ENCODE assay signal across 13 cellular contexts in the genomic region with DNA sequence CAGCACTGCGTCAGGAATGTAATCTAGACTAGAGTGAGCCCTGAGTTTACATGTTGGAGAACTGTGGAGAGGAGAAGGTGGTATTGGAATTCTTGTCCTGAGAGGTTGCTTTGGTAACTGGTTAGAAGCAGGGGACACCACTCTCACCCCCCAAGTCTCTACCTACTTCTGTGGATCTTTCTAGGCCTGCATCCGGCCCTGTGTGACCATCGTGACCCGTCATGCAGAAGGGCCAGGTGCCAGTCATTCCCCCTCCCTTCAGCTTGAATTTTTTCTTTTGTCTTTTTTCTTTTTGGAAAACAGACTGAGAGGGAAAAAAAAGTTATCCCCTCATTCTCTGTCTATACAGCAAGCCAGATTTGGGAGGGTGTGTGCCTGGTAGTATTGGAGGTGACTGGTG. TPM values are rescaled to one million over a fixed set of nuclear protein-coding genes. Genes with fewer than 3 reads are reported as not detected.
DNase-seq lines count a peak whose midpoint lies in the region; ATAC-seq, FAIRE-seq and TF ChIP-seq lines count a peak whose summit lies in the region.
"Had no signal": no experiment of that assay in that cellular context is flagged by ENCODE, and none has a peak within 500 bp of the region (broad histone marks: within the 10 kb centered on the region; RNA-seq: fewer than 3 reads in every experiment).

No MANE protein-coding gene starts in this region.

- H3K9me3 ChIP-seq in right cardiac atrium (ENCODE audit: control insufficient read depth, low read length) (no peaks in the 10 kb centered on the region), endothelial cell of umbilical vein (replicated peaks; ENCODE audit: control insufficient read depth, insufficient read depth, low read length) (no peaks in the 10 kb centered on the region), muscle layer of duodenum (ENCODE audit: control insufficient read depth in 1 of 2, low read length in 2 of 2) (no peaks in the 10 kb centered on the region), aorta (ENCODE audit: control insufficient read depth, low read length) (no peaks in the 10 kb centered on the region)
- H3K9me3 ChIP-seq: spleen had no signal

- no peaks in the 10 kb centered on the region for H3K9me1 ChIP-seq in endothelial cell of umbilical vein (replicated peaks; ENCODE audit: control insufficient read depth, extremely low read depth, insufficient read depth, low read length)

- DNase-seq in right cardiac atrium (peak in 1 of 3 donors; percentile 7), Right ventricle myocardium inferior (ENCODE audit: missing footprints) (no peak), endothelial cell of umbilical vein (ENCODE audit: low read depth, low spot score) (no peak), aorta (no peak), NCI-H2171 (lab: John Stamatoyannopoulos, UW) (no peak), midbrain (lab: John Stamatoyannopoulos, UW) (no peak), WTC11 (ENCODE audit: low spot score) (no peak)
- DNase-seq: NCI-H1694, PC-9, spleen had no signal

- no peaks in the 10 kb centered on the region for H3K27me3 ChIP-seq in right cardiac atrium (ENCODE audit: control insufficient read depth, insufficient read depth)
- no peaks in the 10 kb centered on the region for H3K27me3 ChIP-seq in endothelial cell of umbilical vein (ENCODE audit: control insufficient read depth in 2 of 2, insufficient read depth in 2 of 2, low read length in 2 of 2)
- H3K27me3 ChIP-seq in muscle layer of duodenum (ENCODE audit: low read depth, low read length): no peaks in the 10 kb centered on the region
- no peaks in the 10 kb centered on the region for H3K27me3 ChIP-seq in aorta (ENCODE audit: control insufficient read depth in 1 of 2, insufficient read depth in 2 of 2, low read length in 1 of 2)

- POLR2A ChIA-PET in endothelial cell of umbilical vein (lab: Charles Lee) (interaction anchor here (1.1 kb wide), 1 partner anchor 34 kb away, joined by 8 read pairs; no protein-coding TSS in a partner anchor), WTC11 (lab: Charles Lee) (interaction anchor here (0.6 kb wide), 1 partner anchor 27 kb away, joined by 3 read pairs; no protein-coding TSS in a partner anchor)

- peak; percentile 4 for FAIRE-seq in endothelial cell of umbilical vein (lab: Jason Lieb, UNC)

- H3K4me2 ChIP-seq in endothelial cell of umbilical vein (ENCODE audit: insufficient read depth, low read length): peak overlapping the region; percentile 70
- H3K4me2 ChIP-seq: PC-9 had no signal

- intact Hi-C loops in right cardiac atrium (cut with DNase I) (no loop called here), Right ventricle myocardium inferior (cut with DNase I) (no loop called here), endothelial cell of umbilical vein (cut with micrococcal nuclease) (no loop called here), aorta (cut with DNase I) (loop anchor here in 1 of 2 donors (5.0 kb wide), 1 partner anchor 35 kb away; no protein-coding TSS in a partner anchor)

- no peaks in the 10 kb centered on the region for H3K9me3 Mint-ChIP-seq in WTC11
- H3K9me3 Mint-ChIP-seq: mesothelial cell of epicardium had no signal

- no peaks in the 10 kb centered on the region for H3K79me2 ChIP-seq in endothelial cell of umbilical vein (ENCODE audit: control insufficient read depth, insufficient read depth, low read length)

- H3K9ac ChIP-seq in endothelial cell of umbilical vein (replicated peaks; ENCODE audit: extremely low read depth, insufficient read depth, low read length): no peak overlapping the region

- BruUV-seq in endothelial cell of umbilical vein (replicated peaks; lab: Mats Ljungman, UMichigan): no TSS peak

- no peaks in the 10 kb centered on the region for H3K36me3 ChIP-seq in endothelial cell of umbilical vein (ENCODE audit: control insufficient read depth in 2 of 2, extremely low read depth in 1 of 2, insufficient read depth in 2 of 2, low read length in 2 of 2)
- H3K36me3 ChIP-seq in muscle layer of duodenum (ENCODE audit: control insufficient read depth in 1 of 2, insufficient read depth in 2 of 2, low read length in 2 of 2): peaks cover 0 to 9% of the 10 kb centered on the region in 2 donors
- no peaks in the 10 kb centered on the region for H3K36me3 ChIP-seq in aorta (ENCODE audit: control insufficient read depth in 1 of 2, insufficient read depth in 2 of 2, low read length in 1 of 2)

- H3K4me1 ChIP-seq in right cardiac atrium (ENCODE audit: control insufficient read depth, insufficient read depth, low read length) (peaks cover 22% of the 10 kb centered on the region), endothelial cell of umbilical vein (ENCODE audit: control insufficient read depth, extremely low read depth, insufficient read depth, low read length) (peaks cover 36% of the 10 kb centered on the region), muscle layer of duodenum (ENCODE audit: control insufficient read depth in 1 of 2, insufficient read depth in 2 of 2, low read length in 2 of 2) (peaks cover 30 to 75% of the 10 kb centered on the region in 2 donors), aorta (ENCODE audit: control insufficient read depth in 1 of 2, insufficient read depth in 2 of 2, low read length in 2 of 2) (peaks cover 4 to 7% of the 10 kb centered on the region in 2 donors)

- ATAC-seq in right cardiac atrium (no peak), Right ventricle myocardium inferior (no peak), aorta (ENCODE audit: low FRiP score) (no peak), WTC11 (no peak)

- no peak overlapping the region for H2AFZ ChIP-seq in endothelial cell of umbilical vein (ENCODE audit: low read depth, low read length)
- H2AFZ ChIP-seq: PC-9 had no signal

- H3K27ac Mint-ChIP-seq in WTC11: no peak overlapping the region
- H3K27ac Mint-ChIP-seq: mesothelial cell of epicardium had no signal

- H3K4me3 Mint-ChIP-seq in WTC11: no peak overlapping the region
- H3K4me3 Mint-ChIP-seq: mesothelial cell of epicardium had no signal

- WGBS in right cardiac atrium: 48% methylated on average over 4 of the region's 4 CpGs
- 6 to 7% methylated on average over 4 of the region's 4 CpGs for WGBS in aorta, 2 donors

- H3K4me3 ChIP-seq in right cardiac atrium (ENCODE audit: low read length): peak overlapping the region; percentile 24
- peak overlapping the region in 1 of 3 experiments; percentile 37 for H3K4me3 ChIP-seq in endothelial cell of umbilical vein (replicated peaks in 1 of 3; ENCODE audit: insufficient read depth in 1 of 3, low read depth in 1 of 3, low read length in 3 of 3)
- peak overlapping the region; percentile 50 to 63 for H3K4me3 ChIP-seq in muscle layer of duodenum (ENCODE audit: low read depth in 1 of 2, low read length in 2 of 2)
- no peak overlapping the region for H3K4me3 ChIP-seq in aorta (ENCODE audit: low read length in 2 of 2)
- H3K4me3 ChIP-seq: PC-9, spleen had no signal

- CTCF ChIA-PET in endothelial cell of umbilical vein (lab: Charles Lee) (interaction anchor here (0.8 to 8.2 kb wide), 6 partner anchors 14 to 67 kb away, joined by 3 to 463 read pairs (median 6); no protein-coding TSS in a partner anchor), WTC11 (lab: Charles Lee) (interaction anchor here (0.8 to 10.8 kb wide), 4 partner anchors 10 to 68 kb away, joined by 3 to 293 read pairs (median 113); no protein-coding TSS in a partner anchor)

- H3K27me3 Mint-ChIP-seq in WTC11 (ENCODE audit: low read depth): peaks cover 98% of the 10 kb centered on the region

- H3K4me1 Mint-ChIP-seq in WTC11: peaks cover 36% of the 10 kb centered on the region

- TF ChIP-seq CTCF in endothelial cell of umbilical vein (IDR thresholded peaks at IDR 0.05; ENCODE audit: extremely low read depth in 1 of 2, insufficient read depth in 1 of 2, low read depth in 1 of 2, low read length in 2 of 2): no peak
- TF ChIP-seq CTCF in WTC11 (IDR thresholded peaks at IDR 0.05): no peak

- no peaks in the 10 kb centered on the region for H4K20me1 ChIP-seq in endothelial cell of umbilical vein (replicated peaks; ENCODE audit: control insufficient read depth, extremely low read depth, insufficient read depth, low read length)

- H3K36me3 Mint-ChIP-seq in WTC11: no peaks in the 10 kb centered on the region

- dilution Hi-C loops in endothelial cell of umbilical vein (cut with MboI; ENCODE audit: extremely low pct_ligation_motif_present, low sequenced_read_pairs): no loop called here

- TF ChIP-seq POLR2A in endothelial cell of umbilical vein (IDR thresholded peaks at IDR 0.05; ENCODE audit: low read depth, low read length): no peak

- peak overlapping the region; percentile 33 for H3K27ac ChIP-seq in right cardiac atrium (ENCODE audit: low read length)
- H3K27ac ChIP-seq in endothelial cell of umbilical vein (ENCODE audit: insufficient read depth, low read depth, low read length): peak overlapping the region; percentile 38
- H3K27ac ChIP-seq in muscle layer of duodenum (ENCODE audit: low read length): peak overlapping the region; percentile 85
- peak overlapping the region; percentile 80 to 94 for H3K27ac ChIP-seq in aorta (ENCODE audit: low read depth in 1 of 2, low read length in 2 of 2)
- H3K27ac ChIP-seq: PC-9, spleen had no signal

RNA-seq across cellular contexts. Expression of gene NFIX, which starts 31.8 kb away (rescaled TPM):
- total RNA-seq in right cardiac atrium: 100 to 1,000 TPM; 123 to 168 (median 156) TPM
- polyA plus RNA-seq in right cardiac atrium: 67.4 TPM
- total RNA-seq in Right ventricle myocardium inferior: 159 TPM
- 18.7 and 37.7 TPM in 2 replicates for total RNA-seq in endothelial cell of umbilical vein
- 8.7 and 9.8 TPM in 2 replicates for polyA plus RNA-seq in endothelial cell of umbilical vein
- polyA plus RNA-seq in endothelial cell of umbilical vein (2011; cell fraction: cytosol; rRNA removed): 11.9 and 12.6 TPM in 2 replicates
- 8.6 and 11.6 TPM in 2 replicates for polyA plus RNA-seq in endothelial cell of umbilical vein (2011; cell fraction: nucleus; rRNA removed)
- polyA plus RNA-seq in endothelial cell of umbilical vein (2012): 22.4 and 30.5 TPM in 2 replicates
- 7.3 and 7.7 TPM in 2 replicates for polyA minus RNA-seq in endothelial cell of umbilical vein
- polyA minus RNA-seq in endothelial cell of umbilical vein (2011; cell fraction: cytosol; rRNA and poly(A)+ RNA removed): 1.3 TPM
- polyA minus RNA-seq in endothelial cell of umbilical vein (2011; cell fraction: nucleus; rRNA and poly(A)+ RNA removed): 5.5 and 7.2 TPM in 2 replicates
- 100 to 1,000 TPM; 184 to 327 TPM for total RNA-seq in aorta
- 10 to 100 TPM; 45.5 to 49.8 TPM for polyA plus RNA-seq in aorta
- 0.44 to 1.5 TPM (median 1.4 TPM) in 3 replicates for total RNA-seq in WTC11 (2021)

RNA-seq across cellular contexts. Expression of gene DAND5, which starts 57.7 kb away (rescaled TPM):
- 10 to 100 TPM in 2 of 4 donors, 1 to 10 TPM in 2; 5.0 to 13.8 (median 11.1) TPM for total RNA-seq in right cardiac atrium
- polyA plus RNA-seq in right cardiac atrium: 7.0 TPM
- total RNA-seq in Right ventricle myocardium inferior: 9.9 TPM
- 0.20 and 0.28 TPM in 2 replicates for total RNA-seq in endothelial cell of umbilical vein
- polyA plus RNA-seq in endothelial cell of umbilical vein: 0.06 TPM in 2 replicates
- 0.03 and 0.07 TPM in 2 replicates for polyA plus RNA-seq in endothelial cell of umbilical vein (2011; cell fraction: cytosol; rRNA removed)
- 0.16 and 0.17 TPM in 2 replicates for polyA plus RNA-seq in endothelial cell of umbilical vein (2011; cell fraction: nucleus; rRNA removed)
- polyA plus RNA-seq in endothelial cell of umbilical vein (2012): not detected in 2 replicates
- polyA minus RNA-seq in endothelial cell of umbilical vein: 0.15 TPM in 1 of 2 replicates, not detected in the other
- polyA minus RNA-seq in endothelial cell of umbilical vein (2011; cell fraction: cytosol; rRNA and poly(A)+ RNA removed): not detected
- not detected in 2 replicates for polyA minus RNA-seq in endothelial cell of umbilical vein (2011; cell fraction: nucleus; rRNA and poly(A)+ RNA removed)
- total RNA-seq in aorta: not detected
- under 1 TPM in 1 of 2 donors, not detected in 1; 0.13 TPM for polyA plus RNA-seq in aorta
- 0.18 to 0.23 TPM (median 0.22 TPM) in 3 replicates for total RNA-seq in WTC11 (2021)
- total RNA-seq: glomerular endothelial cell, mesothelial cell of epicardium, spleen had no signal
- polyA plus RNA-seq: spleen had no signal

Comparison
In these comparisons a context has a peak if more than half of its experiments do, and no peak if none do; other contexts are left out.
1. H3K27ac ChIP-seq: peak in every context shown above with its lines; median percentile 87 in aorta; 85 in muscle layer of duodenum; 38 in endothelial cell of umbilical vein; 33 in right cardiac atrium.
2. H3K4me3 ChIP-seq: peak in right cardiac atrium (single experiment) and muscle layer of duodenum (2 of 2); none in aorta (0 of 2).